ENCODE assay signal across 11 cellular contexts in genomic region chr20:50187403-50188051, GRCh38. TPM values are rescaled to one million over a fixed set of nuclear protein-coding genes. Genes with fewer than 3 reads are reported as not detected.
DNase-seq lines count a peak whose midpoint lies in the region; ATAC-seq and TF ChIP-seq lines count a peak whose summit lies in the region.
"Had no signal": no experiment of that assay in that cellular context is flagged by ENCODE, and none has a peak within 500 bp of the region (broad histone marks: within the 10 kb centered on the region; RNA-seq: fewer than 3 reads in every experiment).

No MANE protein-coding gene starts in this region.

- no peak overlapping the region for H3K4me3 Mint-ChIP-seq in stimulated activated naive CD8-positive, alpha-beta T cell treated with anti-CD3 and anti-CD28 coated beads, Interleukin-15, amount 100 ng/mL, for 72 hours
- H3K4me3 Mint-ChIP-seq: activated naive CD8-positive, alpha-beta T cell treated with anti-CD3 and anti-CD28 coated beads for 36 hours had no signal

- H3K9me3 ChIP-seq in mammary epithelial cell (replicated peaks; ENCODE audit: insufficient read depth, low read length) (no peaks in the 10 kb centered on the region), mucosa of descending colon (no peaks in the 10 kb centered on the region)

- WGBS in mammary epithelial cell (ENCODE audit: low coverage, missing lambda C conversion rate), result 49% methylated on average over 7 of the region's 12 CpGs

- in situ Hi-C loops in KBM-7 (cut with MboI; ENCODE audit: low pct_unique_long_range_greater_than_20kb, low sequenced_read_pairs) (loop anchor here (10.0 kb wide), 2 partner anchors 277 to 387 kb away; no protein-coding TSS in a partner anchor), mammary epithelial cell (cut with MboI; ENCODE audit: low sequenced_read_pairs in 2 of 2) (loop anchor here (5.0 to 25.0 kb wide), 4 partner anchors 275 to 550 kb away; partner anchors contain the start of gene PARD6B (in 1 of the 2))

- H3K9ac ChIP-seq in mammary epithelial cell (ENCODE audit: insufficient read depth, low read length), result no peak overlapping the region

- H3K27me3 ChIP-seq in mammary epithelial cell (ENCODE audit: insufficient read depth, low read length), result no peaks in the 10 kb centered on the region

- H3K27ac Mint-ChIP-seq in stimulated activated naive CD8-positive, alpha-beta T cell treated with anti-CD3 and anti-CD28 coated beads, Interleukin-15, amount 100 ng/mL, for 72 hours, result no peak overlapping the region
- H3K27ac Mint-ChIP-seq: activated naive CD8-positive, alpha-beta T cell treated with anti-CD3 and anti-CD28 coated beads for 36 hours had no signal

- H3K4me3 ChIP-seq in mammary epithelial cell (replicated peaks in 1 of 3; ENCODE audit: insufficient read depth in 1 of 3, low read depth in 2 of 3, low read length in 3 of 3) (no peak overlapping the region), mucosa of descending colon (no peak overlapping the region)

- dilution Hi-C loops in mammary epithelial cell (cut with HindIII; ENCODE audit: low sequenced_read_pairs), result no loop called here

- no peaks in the 10 kb centered on the region for H3K36me3 ChIP-seq in mammary epithelial cell (ENCODE audit: insufficient read depth, low read length)
- no peaks in the 10 kb centered on the region for H3K36me3 ChIP-seq in mucosa of descending colon (ENCODE audit: low read depth)

- CTCF ChIA-PET in mammary epithelial cell (lab: Charles Lee; ENCODE audit: low non-redundant PET), result interaction anchor here (0.6 to 0.8 kb wide), 2 partner anchors 117 to 242 kb away, joined by 3 to 7 read pairs; no protein-coding TSS in a partner anchor

- peaks cover 31% of the 10 kb centered on the region for H3K27me3 Mint-ChIP-seq in stimulated activated naive CD8-positive, alpha-beta T cell treated with anti-CD3 and anti-CD28 coated beads, Interleukin-15, amount 100 ng/mL, for 72 hours

- H3K27ac ChIP-seq in mammary epithelial cell (ENCODE audit: insufficient read depth, low read depth, low read length), result no peak overlapping the region

- DNase-seq in Ammon's horn (ENCODE audit: low spot score) (peak; percentile 29), KBM-7 (peak; percentile 36), mammary epithelial cell (peak; percentile 50), mucosa of descending colon (peak; percentile 40 to 74 (median 56)), NCI-H510A (lab: John Stamatoyannopoulos, UW) (no peak), NCI-H1092 treated with DMSO at 0.1 percent for 48 hours (lab: John Stamatoyannopoulos, UW) (no peak)
- no peak for DNase-seq in stimulated activated naive CD8-positive, alpha-beta T cell treated with anti-CD3 and anti-CD28 coated beads, Interleukin-15, amount 100 ng/mL, for 72 hours
- DNase-seq: activated CD4-positive, CD25-positive, alpha-beta regulatory T cell; activated naive CD8-positive, alpha-beta T cell treated with anti-CD3 and anti-CD28 coated beads for 36 hours; hippocampal formation had no signal

- H3K4me1 Mint-ChIP-seq in stimulated activated naive CD8-positive, alpha-beta T cell treated with anti-CD3 and anti-CD28 coated beads, Interleukin-15, amount 100 ng/mL, for 72 hours, result peaks cover 21% of the 10 kb centered on the region

- ATAC-seq in mucosa of descending colon (peak; percentile 7), HG02759 (IDR thresholded peaks at IDR 0.05; ENCODE audit: unreplicated experiment) (no peak)
- ATAC-seq in stimulated activated naive CD8-positive, alpha-beta T cell treated with anti-CD3 and anti-CD28 coated beads, Interleukin-15, amount 100 ng/mL, for 72 hours, result no peak

- H3K4me1 ChIP-seq in mammary epithelial cell (ENCODE audit: insufficient read depth, low read length) (peaks cover 10% of the 10 kb centered on the region), mucosa of descending colon (ENCODE audit: low read depth) (peaks cover 3% of the 10 kb centered on the region)

- H3K79me2 ChIP-seq in mammary epithelial cell (ENCODE audit: insufficient read depth, low read length), result peaks cover 15% of the 10 kb centered on the region

- H3K9me3 Mint-ChIP-seq in stimulated activated naive CD8-positive, alpha-beta T cell treated with anti-CD3 and anti-CD28 coated beads, Interleukin-15, amount 100 ng/mL, for 72 hours, result no peaks in the 10 kb centered on the region
- H3K9me3 Mint-ChIP-seq: activated naive CD8-positive, alpha-beta T cell treated with anti-CD3 and anti-CD28 coated beads for 36 hours had no signal

- H4K20me1 ChIP-seq in mammary epithelial cell (ENCODE audit: insufficient read depth, low read length), result no peaks in the 10 kb centered on the region

- TF ChIP-seq CTCF in mammary epithelial cell (conservative IDR thresholded peaks at IDR 0.05 in 1 of 2, IDR thresholded peaks at IDR 0.05 in 1 of 2; ENCODE audit: extremely low read depth in 1 of 2, insufficient read depth in 1 of 2, low read depth in 1 of 2, low read length in 2 of 2) (no peak), mucosa of descending colon (IDR thresholded peaks at IDR 0.05) (no peak)

- intact Hi-C loops in mammary epithelial cell (cut with micrococcal nuclease), result loop anchor here (1.0 to 2.0 kb wide), 2 partner anchors 393 to 561 kb away; no protein-coding TSS in a partner anchor
- intact Hi-C loops in mucosa of descending colon (cut with DNase I, micrococcal nuclease), result loop anchor here (2.0 to 5.0 kb wide), 3 partner anchors 277 to 390 kb away; no protein-coding TSS in a partner anchor

- H2AFZ ChIP-seq in mammary epithelial cell (ENCODE audit: low read depth, low read length), result peak overlapping the region; percentile 23

- no peak overlapping the region for H3K4me2 ChIP-seq in mammary epithelial cell (ENCODE audit: insufficient read depth, low read depth, low read length)

- BruUV-seq in mammary epithelial cell (replicated peaks; lab: Mats Ljungman, UMichigan), result no TSS peak

RNA-seq across cellular contexts. Expression of gene CEBPB, which starts 3.1 kb away (rescaled TPM):
- total RNA-seq in mammary epithelial cell, result 100 to 1,000 TPM in 1 of 2 donors, 10 to 100 TPM in 1; 81.9 to 166 TPM
- polyA plus RNA-seq in mammary epithelial cell, result 35.3 TPM
- polyA minus RNA-seq in mammary epithelial cell, result 6.8 TPM
- 10 to 100 TPM; 20.2 to 86.7 (median 41.3) TPM for total RNA-seq in mucosa of descending colon

RNA-seq across cellular contexts. Expression of gene PEDS1, which starts 34.0 kb away (rescaled TPM):
- 10 to 100 TPM; 28.8 to 29.5 TPM for total RNA-seq in mammary epithelial cell
- polyA plus RNA-seq in mammary epithelial cell, result 66.2 TPM
- polyA minus RNA-seq in mammary epithelial cell, result 90.1 TPM
- 10 to 100 TPM; 21.2 to 34.3 (median 23.3) TPM for total RNA-seq in mucosa of descending colon

Comparison
In these comparisons a context has a peak if more than half of its experiments do, and no peak if none do; other contexts are left out.
1. DNase-seq: peak in Ammon's horn (single experiment), KBM-7 (single experiment), mammary epithelial cell (single experiment) and mucosa of descending colon (3 of 3); none in stimulated activated naive CD8-positive, alpha-beta T cell treated with anti-CD3 and anti-CD28 coated beads, Interleukin-15, amount 100 ng/mL, for 72 hours (0 of 2), NCI-H510A (single experiment) and NCI-H1092 treated with DMSO at 0.1 percent for 48 hours (single experiment).